ENCODE assay signal across 9 cellular contexts in genomic region chr9:34197756-34198711, GRCh38. TPM values are rescaled to one million over a fixed set of nuclear protein-coding genes. Genes with fewer than 3 reads are reported as not detected.
A peak's percentile ranks its signal among the peaks of the same experiment; 100 is the strongest.
DNase-seq lines count a peak whose midpoint lies in the region; ATAC-seq and TF ChIP-seq lines count a peak whose summit lies in the region.
"Had no signal": no experiment of that assay in that cellular context is flagged by ENCODE, and none has a peak within 500 bp of the region (broad histone marks: within the 10 kb centered on the region; RNA-seq: fewer than 3 reads in every experiment).

No MANE protein-coding gene starts in this region.

- no peak for TF ChIP-seq POLR2A in gastroesophageal sphincter (IDR thresholded peaks at IDR 0.05)

- H3K27me3 Mint-ChIP-seq in chondrocyte (ENCODE audit: low read depth) (no peaks in the 10 kb centered on the region), natural killer cell (ENCODE audit: low read depth in 2 of 2) (no peaks in the 10 kb centered on the region)

- WGBS in gastroesophageal sphincter (ENCODE audit: low coverage in 1 of 2), 2 donors = 88 to 100% methylated on average over 1 of the region's 6 CpGs

- intact Hi-C loops in natural killer cell (cut with micrococcal nuclease) = no loop called here

- H3K27ac Mint-ChIP-seq in chondrocyte (ENCODE audit: unreplicated experiment) = peak overlapping the region; percentile 2
- peak overlapping the region; percentile 53 to 70 for H3K27ac Mint-ChIP-seq in natural killer cell

- ATAC-seq in natural killer cell (peak in 2 of 3 donors; percentile 36 to 53), gastroesophageal sphincter (no peak), GM21526 (IDR thresholded peaks at IDR 0.05; ENCODE audit: low FRiP score, unreplicated experiment) (no peak), HG03196 (IDR thresholded peaks at IDR 0.05; ENCODE audit: unreplicated experiment) (no peak)

- H3K4me3 Mint-ChIP-seq in chondrocyte (ENCODE audit: unreplicated experiment) (no peak overlapping the region), natural killer cell (no peak overlapping the region)

- DNase-seq in Daoy (ENCODE audit: low read depth) (peak; percentile 22), MG63 (peak; percentile 11), chondrocyte (ENCODE audit: low spot score) (peak; percentile 41), natural killer cell (no peak)
- DNase-seq in activated CD4-positive, CD25-positive, alpha-beta regulatory T cell treated with anti-CD3 and anti-CD28 coated beads, Interleukin-2, amount 50 U/mL, for 72 hours = no peak
- DNase-seq: GDM1 had no signal

- no peaks in the 10 kb centered on the region for H3K36me3 ChIP-seq in MG63
- peaks cover 0 to 39% of the 10 kb centered on the region in 2 donors for H3K36me3 ChIP-seq in gastroesophageal sphincter

- TF ChIP-seq CTCF in chondrocyte (IDR thresholded peaks at IDR 0.05) (no peak), natural killer cell (IDR thresholded peaks at IDR 0.05) (no peak), gastroesophageal sphincter (IDR thresholded peaks at IDR 0.05) (no peak)

- H3K4me1 Mint-ChIP-seq in chondrocyte (ENCODE audit: low read depth) = peaks cover 38% of the 10 kb centered on the region
- peaks cover 60 to 61% of the 10 kb centered on the region in 2 donors for H3K4me1 Mint-ChIP-seq in natural killer cell

- H3K4me1 ChIP-seq in gastroesophageal sphincter = peaks cover 0 to 42% (median 0%) of the 10 kb centered on the region in 3 donors

- H3K36me3 Mint-ChIP-seq in chondrocyte (ENCODE audit: low read depth) (peaks cover 2% of the 10 kb centered on the region), natural killer cell (no peaks in the 10 kb centered on the region)

- no peaks in the 10 kb centered on the region for H3K27me3 ChIP-seq in MG63
- H3K27me3 ChIP-seq in gastroesophageal sphincter = no peaks in the 10 kb centered on the region

- no peaks in the 10 kb centered on the region for H3K9me3 ChIP-seq in MG63
- H3K9me3 ChIP-seq in gastroesophageal sphincter = no peaks in the 10 kb centered on the region

- H3K4me3 ChIP-seq in MG63 = no peak overlapping the region
- H3K4me3 ChIP-seq in gastroesophageal sphincter = no peak overlapping the region

- no peak for TF ChIP-seq EP300 in gastroesophageal sphincter (IDR thresholded peaks at IDR 0.05)

- H3K9me3 Mint-ChIP-seq in chondrocyte (ENCODE audit: low read depth) (no peaks in the 10 kb centered on the region), natural killer cell (peaks cover 0 to 2% of the 10 kb centered on the region in 2 donors)

- H3K27ac ChIP-seq in gastroesophageal sphincter = no peak overlapping the region

RNA-seq across cellular contexts. Expression of gene UBAP1, which starts 19.2 kb away (rescaled TPM):
- 15.5 and 23.5 TPM in 2 replicates for total RNA-seq in Daoy (2014; rRNA removed; shearing (Covaris generic))
- total RNA-seq in MG63 (2014; rRNA removed; shearing (Covaris generic); ENCODE audit: low replicate concordance) = 24.3 and 33.5 TPM in 2 replicates
- 29.3 to 35.9 TPM (median 33.3 TPM) in 3 replicates for total RNA-seq in chondrocyte
- 10 to 100 TPM; 43.6 to 59.3 (median 49.7) TPM for total RNA-seq in natural killer cell
- total RNA-seq in gastroesophageal sphincter = 100 to 1,000 TPM in 1 of 4 donors, 10 to 100 TPM in 3; 49.2 to 101 (median 66.8) TPM

Comparison
In these comparisons a context has a peak if more than half of its experiments do, and no peak if none do; other contexts are left out.
1. DNase-seq: peak in Daoy (single experiment), MG63 (single experiment) and chondrocyte (single experiment); none in natural killer cell (single experiment) and activated CD4-positive, CD25-positive, alpha-beta regulatory T cell treated with anti-CD3 and anti-CD28 coated beads, Interleukin-2, amount 50 U/mL, for 72 hours (single experiment).
2. ATAC-seq: peak in natural killer cell (2 of 3); none in gastroesophageal sphincter (single experiment), GM21526 (single experiment) and HG03196 (single experiment).